In genomic region chr19:32870154-32870573, GRCh38 we compare ENCODE assay signal across 20 cellular contexts. TPM values are rescaled to one million over a fixed set of nuclear protein-coding genes. Genes with fewer than 3 reads are reported as not detected.
DNase-seq lines count a peak whose midpoint lies in the region; ATAC-seq lines count a peak whose summit lies in the region.
"Had no signal": no experiment of that assay in that cellular context is flagged by ENCODE, and none has a peak within 500 bp of the region (broad histone marks: within the 10 kb centered on the region; RNA-seq: fewer than 3 reads in every experiment).

No MANE protein-coding gene starts in this region.

- no peaks in the 10 kb centered on the region for H3K36me3 ChIP-seq in neuronal stem cell (replicated peaks in 1 of 2; ENCODE audit: control insufficient read depth in 2 of 2, insufficient read depth in 2 of 2, low read length in 2 of 2)
- H3K36me3 ChIP-seq: brain microvascular endothelial cell had no signal

- H2BK5ac ChIP-seq in neuronal stem cell (ENCODE audit: low read length): no peak overlapping the region

- peak overlapping the region; percentile 67 for H3K18ac ChIP-seq in neuronal stem cell (ENCODE audit: low read length)

- H3K9me3 ChIP-seq in neuronal stem cell (replicated peaks in 1 of 2; ENCODE audit: control insufficient read depth in 2 of 2, insufficient read depth in 1 of 2, low read depth in 1 of 2, low read length in 2 of 2): no peaks in the 10 kb centered on the region

- H3K23ac ChIP-seq in neuronal stem cell (ENCODE audit: low read depth, low read length, poor library complexity): no peak overlapping the region

- H3K27me3 ChIP-seq in neuronal stem cell (ENCODE audit: control insufficient read depth in 3 of 3, insufficient read depth in 3 of 3, low read depth in 1 of 3, low read length in 3 of 3): no peaks in the 10 kb centered on the region
- H3K27me3 ChIP-seq: brain microvascular endothelial cell had no signal

- ATAC-seq in Right ventricle myocardium inferior (no peak), left ventricle myocardium superior (no peak), HG03469 (IDR thresholded peaks at IDR 0.05; ENCODE audit: unreplicated experiment) (no peak), HG03457 (IDR thresholded peaks at IDR 0.05; ENCODE audit: unreplicated experiment) (no peak)
- ATAC-seq: naive thymus-derived CD8-positive, alpha-beta T cell had no signal

- no peak overlapping the region for H3K27ac ChIP-seq in neuronal stem cell (replicated peaks; ENCODE audit: low read length)
- H3K27ac ChIP-seq: brain microvascular endothelial cell, coronary artery, skin epidermis had no signal

- no peak overlapping the region for H4K91ac ChIP-seq in neuronal stem cell (ENCODE audit: low read depth, low read length, poor library complexity)

- H3K4me1 ChIP-seq in neuronal stem cell (ENCODE audit: control insufficient read depth in 2 of 2, insufficient read depth in 1 of 2, low read depth in 1 of 2, low read length in 2 of 2): no peaks in the 10 kb centered on the region

- no peak overlapping the region for H2BK12ac ChIP-seq in neuronal stem cell (ENCODE audit: low read length)

- H3K79me1 ChIP-seq in neuronal stem cell (ENCODE audit: low read depth, low read length): no peaks in the 10 kb centered on the region

- no peak overlapping the region for H4K8ac ChIP-seq in neuronal stem cell (ENCODE audit: low read depth, low read length)

- no peak overlapping the region for H2BK120ac ChIP-seq in neuronal stem cell (ENCODE audit: low read depth, low read length)

- no CpG with 5 or more reads among the region's 14 CpGs for WGBS in neuronal stem cell (ENCODE audit: extremely low coverage in 2 of 2, insufficient read length in 2 of 2, insufficient replicate concordance in 1 of 2), 2 donors

- H3K4me3 ChIP-seq in neuronal stem cell (ENCODE audit: low read length in 2 of 2): no peak overlapping the region
- H3K4me3 ChIP-seq: coronary artery, skin epidermis had no signal

- no peak overlapping the region for H3K9ac ChIP-seq in neuronal stem cell (ENCODE audit: low read depth, low read length, poor library complexity)

- H3K14ac ChIP-seq in neuronal stem cell (ENCODE audit: low read length): no peak overlapping the region

- no peak overlapping the region for H2BK15ac ChIP-seq in neuronal stem cell (ENCODE audit: low read length)

- peak; percentile 61 for DNase-seq in Right ventricle myocardium inferior (ENCODE audit: missing footprints)
- no peak for DNase-seq in left ventricle myocardium superior
- peak; percentile 92 for DNase-seq in islet precursor cell
- no peak for DNase-seq in neuronal stem cell (ENCODE audit: low spot score)
- no peak for DNase-seq in globus pallidus (ENCODE audit: low spot score)
- no peak for DNase-seq in stimulated activated naive CD4-positive, alpha-beta T cell (lab: John Stamatoyannopoulos, UW)
- DNase-seq: activated CD4-positive, alpha-beta T cell treated with anti-CD3 and anti-CD28 coated beads for 48 hours; activated gamma-delta T cell; brain microvascular endothelial cell; COR-L47; EL; glutamatergic neuron; naive thymus-derived CD8-positive, alpha-beta T cell; NCI-H1105 treated with DMSO at 0.1 percent for 48 hours; NCI-H526; stimulated activated CD4-positive, alpha-beta T cell treated with anti-CD3 and anti-CD28 coated beads, Interleukin-2, amount 100 ng/mL, for 48 hours had no signal

- intact Hi-C loops in Right ventricle myocardium inferior (cut with DNase I) (no loop called here), left ventricle myocardium superior (cut with micrococcal nuclease) (no loop called here)

- H2AFZ ChIP-seq in neuronal stem cell (ENCODE audit: low read length): peak overlapping the region; percentile 53

- H3K4ac ChIP-seq in neuronal stem cell (ENCODE audit: low read length): peak overlapping the region; percentile 10

- H3K4me2 ChIP-seq in neuronal stem cell (ENCODE audit: insufficient read depth, low read length, poor library complexity, severe bottlenecking): no peak overlapping the region

- H2AK5ac ChIP-seq in neuronal stem cell (ENCODE audit: low read depth, low read length): peak overlapping the region; percentile 1

RNA-seq across cellular contexts. Expression of gene SLC7A9, which starts 0.6 kb away (rescaled TPM):
- total RNA-seq in Right ventricle myocardium inferior: 0.30 TPM
- not detected for total RNA-seq in left ventricle myocardium superior
- polyA plus RNA-seq in neuronal stem cell (2013, experiment 1 of 2): 0.20 TPM
- 0.24 TPM for polyA plus RNA-seq in neuronal stem cell (2013, experiment 2 of 2)
- polyA plus RNA-seq: naive thymus-derived CD8-positive, alpha-beta T cell had no signal

Comparison
In these comparisons a context has a peak if more than half of its experiments do, and no peak if none do; other contexts are left out.
1. DNase-seq: peak in Right ventricle myocardium inferior (single experiment) and islet precursor cell (single experiment); none in left ventricle myocardium superior (single experiment), neuronal stem cell (single experiment), globus pallidus (single experiment) and stimulated activated naive CD4-positive, alpha-beta T cell (0 of 6).